In the genomic region with DNA sequence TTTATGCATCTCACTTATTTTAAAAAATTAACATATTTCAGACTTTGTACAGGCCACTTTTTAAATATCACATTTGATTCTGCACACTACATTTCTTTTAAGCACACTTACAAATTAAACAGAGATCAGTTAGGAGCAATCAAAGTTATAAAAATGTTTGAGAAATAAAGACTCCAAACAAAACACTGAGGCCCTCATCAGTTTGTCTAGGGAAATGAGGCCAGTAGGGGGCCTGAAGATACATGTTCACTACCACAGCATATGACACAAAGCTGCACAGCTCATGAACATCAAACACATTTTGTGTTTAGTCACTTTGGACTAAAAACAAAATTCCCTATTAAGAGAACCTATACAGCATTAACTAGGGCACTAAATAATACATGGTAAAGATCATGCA, we compare ENCODE assay signal across 8 cellular contexts.
DNase-seq lines count a peak whose midpoint lies in the region; ATAC-seq and TF ChIP-seq lines count a peak whose summit lies in the region.

No MANE protein-coding gene starts in this region.

- DNase-seq in ACHN (peak; percentile 10), GM13976 (ENCODE audit: low spot score) (peak; percentile 40), RWPE2 (ENCODE audit: low spot score) (no peak), left cardiac atrium (no peak), islet precursor cell (no peak), mucosa of gallbladder (ENCODE audit: low spot score) (no peak), cerebellum (ENCODE audit: low spot score) (no peak)

- ATAC-seq in RWPE2 (ENCODE audit: low read depth) (no peak), left cardiac atrium (peak; percentile 42 to 71), HG02642 (IDR thresholded peaks at IDR 0.05; ENCODE audit: poor library complexity, unreplicated experiment) (no peak)

- no peak overlapping the region for H3K4me3 ChIP-seq in RWPE2 (ENCODE audit: severe bottlenecking)

- in situ Hi-C loops in ACHN (cut with HindIII; ENCODE audit: low pct_ligation_motif_present, low pct_unique_long_range_greater_than_20kb, low sequenced_read_pairs) = no loop called here
- in situ Hi-C loops in GM13976 (cut with MboI; ENCODE audit: low sequenced_read_pairs, unreplicated experiment) = no loop called here

- intact Hi-C loops in left cardiac atrium (cut with DNase I) = loop anchor here in 1 of 2 donors (5.0 to 10.0 kb wide), 3 partner anchors 73 to 195 kb away; no protein-coding TSS in a partner anchor

- H3K4me1 ChIP-seq in RWPE2 (ENCODE audit: insufficient read depth, poor library complexity, severe bottlenecking) = peaks cover 10% of the 10 kb centered on the region

- no peak overlapping the region for H3K27ac ChIP-seq in RWPE2 (ENCODE audit: poor library complexity, severe bottlenecking)

- no peaks in the 10 kb centered on the region for H3K27me3 ChIP-seq in RWPE2 (ENCODE audit: insufficient read depth, poor library complexity, severe bottlenecking)

- no peaks in the 10 kb centered on the region for H3K9me3 ChIP-seq in RWPE2 (ENCODE audit: severe bottlenecking)

- no peaks in the 10 kb centered on the region for H3K36me3 ChIP-seq in RWPE2 (ENCODE audit: low read depth)

- TF ChIP-seq CTCF in GM13976 (IDR thresholded peaks at IDR 0.05; ENCODE audit: borderline replicate concordance, control extremely low read depth, extremely low read depth, insufficient read depth, missing control alignments) (no peak), RWPE2 (IDR thresholded peaks at IDR 0.05; ENCODE audit: poor library complexity, severe bottlenecking) (peak; percentile 53)

Comparison
In these comparisons a context has a peak if more than half of its experiments do, and no peak if none do; other contexts are left out.
1. DNase-seq: peak in ACHN (single experiment) and GM13976 (single experiment); none in RWPE2 (single experiment), left cardiac atrium (single experiment), islet precursor cell (single experiment), mucosa of gallbladder (single experiment) and cerebellum (single experiment).
2. ATAC-seq: peak in left cardiac atrium (2 of 2); none in RWPE2 (single experiment) and HG02642 (single experiment).